ENCODE assay signal across 8 cellular contexts in the genomic region with DNA sequence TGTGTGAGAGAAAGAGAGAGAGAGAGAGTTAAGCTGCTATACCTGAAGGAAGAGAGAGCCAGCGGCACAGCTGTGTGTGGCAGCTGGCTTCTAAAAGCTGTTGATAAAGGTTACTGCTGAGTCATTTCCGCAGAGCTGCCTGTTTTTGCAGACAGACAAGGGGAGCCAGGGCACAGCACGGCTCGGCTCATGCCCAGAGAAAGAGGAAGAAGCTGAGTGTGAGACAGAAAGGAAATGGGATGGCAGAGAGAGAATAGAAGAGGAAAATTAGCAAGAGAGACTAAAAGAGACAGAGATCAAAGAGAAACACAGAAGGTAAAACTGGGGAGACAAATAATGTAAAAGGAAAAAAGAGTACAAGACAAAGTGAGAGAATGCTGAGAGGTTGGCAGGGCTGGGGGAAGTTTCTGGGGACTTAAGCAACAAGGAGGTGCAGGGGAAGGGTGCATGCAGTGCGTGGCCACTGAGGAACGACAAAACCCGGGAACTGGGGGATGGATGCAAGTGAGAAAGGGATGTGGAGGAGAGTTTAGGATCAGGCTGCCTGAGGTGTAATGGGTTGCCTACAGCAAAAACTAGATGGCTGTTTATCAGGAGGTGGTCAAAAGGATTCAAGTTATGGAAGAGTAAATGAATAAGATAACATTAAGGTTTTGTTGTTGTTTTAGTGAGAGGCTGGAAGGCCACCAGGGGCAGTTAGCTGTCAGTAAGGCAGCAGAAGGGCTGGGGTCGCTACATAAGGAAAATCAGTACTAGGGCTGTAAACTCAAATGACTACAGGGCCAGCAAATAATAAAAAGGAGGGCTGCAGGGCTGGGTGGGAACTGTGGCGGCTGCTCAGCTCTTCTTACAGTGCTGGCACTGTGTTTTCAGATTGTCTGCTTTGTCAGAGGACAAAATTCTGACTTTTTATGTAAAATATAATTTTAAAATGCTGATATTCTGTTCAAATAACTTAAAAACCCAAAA. TPM values are rescaled to one million over a fixed set of nuclear protein-coding genes. Genes with fewer than 3 reads are reported as not detected.
DNase-seq lines count a peak whose midpoint lies in the region; ATAC-seq and TF ChIP-seq lines count a peak whose summit lies in the region.

No MANE protein-coding gene starts in this region.

- H3K79me2 ChIP-seq in DND-41 (ENCODE audit: insufficient read depth, low read length) = peaks cover 20% of the 10 kb centered on the region
- no peaks in the 10 kb centered on the region for H3K79me2 ChIP-seq in neural cell (replicated peaks; ENCODE audit: insufficient read depth, low read length)

- H4K20me1 ChIP-seq in DND-41 (ENCODE audit: insufficient read depth, low read length) (no peaks in the 10 kb centered on the region), neural cell (ENCODE audit: insufficient read depth) (no peaks in the 10 kb centered on the region)

- H2AFZ ChIP-seq in DND-41 (ENCODE audit: low read depth, low read length) = peak overlapping the region; percentile 71
- H2AFZ ChIP-seq in neural cell (ENCODE audit: low read depth, low read length) = no peak overlapping the region

- TF ChIP-seq EP300 in neural cell (conservative IDR thresholded peaks at IDR 0.05; ENCODE audit: poor library complexity, severe bottlenecking) = no peak

- CTCF ChIA-PET in RWPE1 (lab: Yijun Ruan, JAX) = interaction anchor here (0.6 to 0.9 kb wide), 3 partner anchors 11 to 213 kb away, joined by 3 to 4 read pairs (median 3); no protein-coding TSS in a partner anchor

- H3K9me2 ChIP-seq in neural cell (ENCODE audit: insufficient read depth, low read length) = no peaks in the 10 kb centered on the region

- H3K36me3 ChIP-seq in DND-41 (ENCODE audit: insufficient read depth, low read length) (no peaks in the 10 kb centered on the region), neural cell (ENCODE audit: insufficient read depth, low read length) (no peaks in the 10 kb centered on the region)

- H3K4me1 ChIP-seq in DND-41 (ENCODE audit: insufficient read depth, low read length) = peaks cover 32% of the 10 kb centered on the region

- peak; percentile 94 for ATAC-seq in DND-41 (ENCODE audit: insufficient read depth, low read depth)
- ATAC-seq in GM21825 (IDR thresholded peaks at IDR 0.05; ENCODE audit: unreplicated experiment) = peak; percentile 95

- H3K4me3 ChIP-seq in DND-41 (ENCODE audit: low read depth in 1 of 2, low read length in 2 of 2) (peak overlapping the region; percentile 65 to 74), fibroblast of the aortic adventitia (ENCODE audit: low read depth, low read length) (peak overlapping the region; percentile 56), neural cell (ENCODE audit: low read length) (peak overlapping the region; percentile 5)

- H3K27ac ChIP-seq in DND-41 (ENCODE audit: low read length) = peak overlapping the region; percentile 100
- peak overlapping the region; percentile 94 for H3K27ac ChIP-seq in RWPE1
- no peak overlapping the region for H3K27ac ChIP-seq in neural cell (ENCODE audit: low read length)

- peak overlapping the region; percentile 96 for H3K9ac ChIP-seq in DND-41 (ENCODE audit: low read depth, low read length)
- no peak overlapping the region for H3K9ac ChIP-seq in neural cell (ENCODE audit: low read length)

- TF ChIP-seq CTCF in DND-41 (IDR thresholded peaks at IDR 0.05; ENCODE audit: borderline replicate concordance, extremely low read depth, low read length, poor library complexity, severe bottlenecking) = peak; percentile 8
- no peak for TF ChIP-seq CTCF in RWPE1 (conservative IDR thresholded peaks at IDR 0.05; ENCODE audit: low read depth)
- TF ChIP-seq CTCF in fibroblast of the aortic adventitia (IDR thresholded peaks at IDR 0.05; ENCODE audit: insufficient read depth, low read length) = no peak
- no peak for TF ChIP-seq CTCF in neural cell (IDR thresholded peaks at IDR 0.05; ENCODE audit: poor library complexity, severe bottlenecking)

- DNase-seq in DND-41 (peak; percentile 94), Kasumi-1 (lab: John Stamatoyannopoulos, UW) (peak; percentile 91 to 93), RWPE1 (ENCODE audit: low spot score) (peak; percentile 75), fibroblast of the aortic adventitia (ENCODE audit: low read depth) (peak; percentile 86), superior temporal gyrus (ENCODE audit: extremely low spot score) (peak; percentile 63)
- DNase-seq in activated effector memory CD4-positive, alpha-beta T cell treated with Interleukin-2 at 50 U/mL for 16 hours = peak; percentile 74

- TF ChIP-seq RAD21 in neural cell (conservative IDR thresholded peaks at IDR 0.05) = no peak

- H3K9me3 ChIP-seq in DND-41 (ENCODE audit: insufficient read depth, low read length, severe bottlenecking) (no peaks in the 10 kb centered on the region), neural cell (ENCODE audit: low read length) (no peaks in the 10 kb centered on the region)

- POLR2A ChIA-PET in RWPE1 (lab: Yijun Ruan, JAX; ENCODE audit: low non-redundant PET) = no interaction called here

- no peaks in the 10 kb centered on the region for H3F3A ChIP-seq in neural cell (ENCODE audit: insufficient read depth, low read length, poor library complexity, severe bottlenecking)

- peak overlapping the region; percentile 70 for H3K4me2 ChIP-seq in DND-41 (ENCODE audit: insufficient read depth, low read length)
- H3K4me2 ChIP-seq in neural cell (ENCODE audit: low read length) = no peak overlapping the region

- H3K27me3 ChIP-seq in DND-41 (ENCODE audit: insufficient read depth, low read length, poor library complexity) (no peaks in the 10 kb centered on the region), neural cell (ENCODE audit: insufficient read depth, low read depth, low read length) (no peaks in the 10 kb centered on the region)

TF ChIP-seq in neural cell, 6 proteins besides CTCF, POLR2A, EP300 and RAD21:
- TF ChIP-seq TAF1 (IDR thresholded peaks at IDR 0.05; ENCODE audit: low read depth) = no peak
- no peak for TF ChIP-seq MXI1 (conservative IDR thresholded peaks at IDR 0.05; ENCODE audit: poor library complexity, severe bottlenecking)
- TF ChIP-seq EZH2 (IDR thresholded peaks at IDR 0.05; ENCODE audit: borderline replicate concordance, insufficient read depth, low read length, poor library complexity, severe bottlenecking) = no peak
- TF ChIP-seq POLR2AphosphoS5 (IDR thresholded peaks at IDR 0.05) = no peak
- TF ChIP-seq, protein P1, sequence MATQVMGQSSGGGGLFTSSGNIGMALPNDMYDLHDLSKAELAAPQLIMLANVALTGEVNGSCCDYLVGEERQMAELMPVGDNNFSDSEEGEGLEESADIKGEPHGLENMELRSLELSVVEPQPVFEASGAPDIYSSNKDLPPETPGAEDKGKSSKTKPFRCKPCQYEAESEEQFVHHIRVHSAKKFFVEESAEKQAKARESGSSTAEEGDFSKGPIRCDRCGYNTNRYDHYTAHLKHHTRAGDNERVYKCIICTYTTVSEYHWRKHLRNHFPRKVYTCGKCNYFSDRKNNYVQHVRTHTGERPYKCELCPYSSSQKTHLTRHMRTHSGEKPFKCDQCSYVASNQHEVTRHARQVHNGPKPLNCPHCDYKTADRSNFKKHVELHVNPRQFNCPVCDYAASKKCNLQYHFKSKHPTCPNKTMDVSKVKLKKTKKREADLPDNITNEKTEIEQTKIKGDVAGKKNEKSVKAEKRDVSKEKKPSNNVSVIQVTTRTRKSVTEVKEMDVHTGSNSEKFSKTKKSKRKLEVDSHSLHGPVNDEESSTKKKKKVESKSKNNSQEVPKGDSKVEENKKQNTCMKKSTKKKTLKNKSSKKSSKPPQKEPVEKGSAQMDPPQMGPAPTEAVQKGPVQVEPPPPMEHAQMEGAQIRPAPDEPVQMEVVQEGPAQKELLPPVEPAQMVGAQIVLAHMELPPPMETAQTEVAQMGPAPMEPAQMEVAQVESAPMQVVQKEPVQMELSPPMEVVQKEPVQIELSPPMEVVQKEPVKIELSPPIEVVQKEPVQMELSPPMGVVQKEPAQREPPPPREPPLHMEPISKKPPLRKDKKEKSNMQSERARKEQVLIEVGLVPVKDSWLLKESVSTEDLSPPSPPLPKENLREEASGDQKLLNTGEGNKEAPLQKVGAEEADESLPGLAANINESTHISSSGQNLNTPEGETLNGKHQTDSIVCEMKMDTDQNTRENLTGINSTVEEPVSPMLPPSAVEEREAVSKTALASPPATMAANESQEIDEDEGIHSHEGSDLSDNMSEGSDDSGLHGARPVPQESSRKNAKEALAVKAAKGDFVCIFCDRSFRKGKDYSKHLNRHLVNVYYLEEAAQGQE (IDR thresholded peaks at IDR 0.05; ENCODE audit: borderline replicate concordance) = no peak
- no peak for TF ChIP-seq SMC3 (conservative IDR thresholded peaks at IDR 0.05; ENCODE audit: poor library complexity)
TF ChIP-seq in neural cell: peak in this region for 0.

RNA-seq across cellular contexts. Expression of a gene that starts 22.9 kb away (rescaled TPM):
- 184 and 391 TPM in 2 replicates for total RNA-seq in fibroblast of the aortic adventitia (ENCODE audit: low replicate concordance)
- polyA plus RNA-seq in neural cell = 47.6 and 58.7 TPM in 2 replicates
- 19.7 and 25.8 TPM in 2 replicates for polyA minus RNA-seq in neural cell

Comparison
In these comparisons a context has a peak if more than half of its experiments do, and no peak if none do; other contexts are left out.
1. H3K4me3 ChIP-seq: peak in every context shown above with its lines; median percentile 70 in DND-41; 56 in fibroblast of the aortic adventitia; 5 in neural cell.